Comparison of ENCODE assay signal across 11 cellular contexts in the genomic region with DNA sequence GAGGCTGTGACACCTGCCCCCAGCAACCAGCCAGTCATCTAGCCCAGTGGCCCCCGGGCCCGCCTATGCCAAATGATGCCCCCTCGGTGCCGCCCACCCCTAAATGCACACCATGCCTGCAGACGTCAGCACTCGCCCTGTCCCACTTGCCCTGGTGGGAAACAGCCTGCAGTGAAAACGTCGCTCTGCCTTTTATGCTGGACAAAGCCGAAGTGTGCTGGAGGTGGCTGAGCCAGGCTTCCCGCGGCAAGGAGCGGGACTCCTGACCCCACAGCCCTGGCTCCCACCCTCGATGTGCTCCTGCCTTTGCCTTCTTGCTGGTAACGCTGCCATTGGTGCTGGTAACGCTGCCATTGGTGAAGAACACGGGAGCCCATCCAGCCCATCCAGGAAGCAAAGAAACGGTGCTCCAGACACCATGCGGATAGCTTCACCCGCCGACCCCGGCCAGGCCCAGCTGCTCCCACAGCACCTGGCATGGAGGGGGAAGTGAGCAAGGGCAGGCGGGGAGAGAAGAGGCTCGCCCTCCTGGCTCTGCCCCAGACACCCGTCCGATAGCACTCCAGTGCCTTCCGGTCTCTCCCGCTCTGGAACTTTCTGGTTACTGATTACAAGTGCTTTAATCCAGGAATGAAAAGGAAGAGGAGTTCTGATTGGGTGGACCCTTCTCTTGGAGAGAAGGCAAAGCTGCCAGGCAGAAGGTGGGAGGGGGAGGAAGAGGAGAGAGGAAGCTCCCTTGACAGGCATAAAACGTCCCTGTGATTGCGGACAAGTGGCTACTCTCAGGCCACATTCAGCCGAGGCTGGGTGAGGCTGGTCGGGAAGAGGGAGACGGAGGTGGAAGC. TPM values are rescaled to one million over a fixed set of nuclear protein-coding genes. Genes with fewer than 3 reads are reported as not detected.
DNase-seq lines count a peak whose midpoint lies in the region; ATAC-seq and TF ChIP-seq lines count a peak whose summit lies in the region.
"Had no signal": no experiment of that assay in that cellular context is flagged by ENCODE, and none has a peak within 500 bp of the region (broad histone marks: within the 10 kb centered on the region; RNA-seq: fewer than 3 reads in every experiment).

No MANE protein-coding gene starts in this region.

- TF ChIP-seq EP300 in upper lobe of left lung (IDR thresholded peaks at IDR 0.05), result peak in 1 of 4 donors; percentile 80

- TF ChIP-seq POLR2A in upper lobe of left lung (IDR thresholded peaks at IDR 0.05), result peak in 2 of 4 donors; percentile 26 to 48

- no peaks in the 10 kb centered on the region for H3K36me3 ChIP-seq in upper lobe of left lung

- WGBS in upper lobe of left lung, 2 donors, result 39 to 54% methylated on average over 24 to 32 of the region's 32 CpGs

- DNase-seq in NCI-H1092 treated with DMSO at 0.1 percent for 48 hours (lab: John Stamatoyannopoulos, UW) (peak; percentile 41), NCI-H1092 (lab: John Stamatoyannopoulos, UW) (no peak), left lobe of liver (ENCODE audit: low spot score) (peak; percentile 81), upper lobe of left lung (peak; percentile 81 to 86), omental fat pad (ENCODE audit: low spot score) (no peak)
- DNase-seq: amniotic stem cell; DND-41; stimulated activated CD4-positive, alpha-beta T cell treated with anti-CD3 and anti-CD28 coated beads, Interleukin-1b, Interleukin-23, amount 100 ng/mL, for 48 hours had no signal

- peaks cover 55 to 73% (median 59%) of the 10 kb centered on the region in 4 donors for H3K4me1 ChIP-seq in upper lobe of left lung

- no peaks in the 10 kb centered on the region for H3K9me3 ChIP-seq in upper lobe of left lung

- ATAC-seq in left lobe of liver, result peak; percentile 56
- ATAC-seq in upper lobe of left lung (ENCODE audit: low FRiP score in 2 of 2), result peak in 1 of 2 donors; percentile 63
- no peak for ATAC-seq in HG02870 (IDR thresholded peaks at IDR 0.05; ENCODE audit: unreplicated experiment)
- no peak for ATAC-seq in omental fat pad (ENCODE audit: low FRiP score)
- ATAC-seq in HG02763 (IDR thresholded peaks at IDR 0.05; ENCODE audit: unreplicated experiment), result no peak

- peak overlapping the region in 3 of 4 donors; percentile 23 to 80 (median 33) for H3K4me3 ChIP-seq in upper lobe of left lung

- no peaks in the 10 kb centered on the region for H3K27me3 ChIP-seq in upper lobe of left lung

- no peak for TF ChIP-seq CTCF in upper lobe of left lung (IDR thresholded peaks at IDR 0.05)
- no peak for TF ChIP-seq CTCF in omental fat pad (IDR thresholded peaks at IDR 0.05)

- H3K27ac ChIP-seq in cingulate gyrus (ENCODE audit: low read depth, low read length) (peak overlapping the region; percentile 69), upper lobe of left lung (peak overlapping the region; percentile 79 to 91 (median 86))

RNA-seq across cellular contexts. Expression of gene BAIAP2, which starts 4.0 kb away (rescaled TPM):
- total RNA-seq in left lobe of liver (101 TPM), upper lobe of left lung (100 to 1,000 TPM in 5 of 6 donors, 10 to 100 TPM in 1; 90.7 to 231 (median 123) TPM), omental fat pad (10 to 100 TPM; 15.9 to 50.2 (median 36.4) TPM)

RNA-seq across cellular contexts. Expression of gene CHMP6, which starts 39.3 kb away (rescaled TPM):
- 16.5 TPM for total RNA-seq in left lobe of liver
- 10 to 100 TPM; 29.5 to 75.4 (median 34.8) TPM for total RNA-seq in upper lobe of left lung
- total RNA-seq in omental fat pad, result 10 to 100 TPM; 13.5 to 23.2 (median 16.8) TPM

Comparison
In these comparisons a context has a peak if more than half of its experiments do, and no peak if none do; other contexts are left out.
1. DNase-seq: peak in NCI-H1092 treated with DMSO at 0.1 percent for 48 hours (single experiment), left lobe of liver (single experiment) and upper lobe of left lung (2 of 2); none in NCI-H1092 (single experiment) and omental fat pad (single experiment).